Comparison of ENCODE assay signal across 17 cellular contexts in the genomic region with DNA sequence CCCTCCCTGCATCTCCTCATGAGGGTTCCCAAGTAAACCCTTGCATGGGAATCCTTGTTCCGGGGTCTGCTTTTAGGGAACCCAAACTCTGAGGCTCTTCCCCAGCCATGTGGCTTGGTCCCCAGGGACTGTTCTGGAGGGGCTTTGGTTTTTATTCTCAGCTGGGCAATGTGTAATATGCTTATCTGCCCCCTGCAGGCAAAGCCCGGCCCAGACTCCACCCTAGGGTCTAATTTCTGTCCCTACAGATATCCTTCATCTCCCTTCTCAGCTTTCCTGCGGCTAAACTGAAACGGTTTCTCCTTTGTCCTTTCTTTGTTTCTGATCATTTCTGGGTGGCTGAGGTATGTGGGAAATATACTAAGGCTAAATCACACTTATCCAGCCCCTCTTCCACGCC. TPM values are rescaled to one million over a fixed set of nuclear protein-coding genes. Genes with fewer than 3 reads are reported as not detected.
DNase-seq lines count a peak whose midpoint lies in the region; ATAC-seq and TF ChIP-seq lines count a peak whose summit lies in the region.
"Had no signal": no experiment of that assay in that cellular context is flagged by ENCODE, and none has a peak within 500 bp of the region (broad histone marks: within the 10 kb centered on the region; RNA-seq: fewer than 3 reads in every experiment).

No MANE protein-coding gene starts in this region.

- H3K27me3 ChIP-seq in brain microvascular endothelial cell (replicated peaks): no peaks in the 10 kb centered on the region
- H3K27me3 ChIP-seq in naive thymus-derived CD4-positive, alpha-beta T cell (ENCODE audit: control insufficient read depth in 2 of 2, insufficient read depth in 2 of 2, low read length in 2 of 2): no peaks in the 10 kb centered on the region

- in situ Hi-C loops in brain microvascular endothelial cell (cut with HindIII; ENCODE audit: low pct_ligation_motif_present, low sequenced_read_pairs): no loop called here

- H3K4me1 ChIP-seq in naive thymus-derived CD4-positive, alpha-beta T cell (ENCODE audit: control insufficient read depth in 2 of 2, insufficient read depth in 2 of 2, low read length in 2 of 2): peaks cover 0 to 4% of the 10 kb centered on the region in 2 donors
- H3K4me1 ChIP-seq: A549, Caco-2 had no signal

- H3K27ac Mint-ChIP-seq in stimulated activated naive B cell treated with anti-CD40 and anti-IgM and Interleukin-4, amounts not matched to agents 10 μg/mL and 1 μg/mL and 100 μg/mL, for 72 hours: peak overlapping the region; percentile 16
- H3K27ac Mint-ChIP-seq in naive thymus-derived CD4-positive, alpha-beta T cell: no peak overlapping the region
- H3K27ac Mint-ChIP-seq: WTC11 had no signal

- POLR2A ChIA-PET in naive thymus-derived CD4-positive, alpha-beta T cell (lab: Charles Lee): interaction anchor here (0.6 kb wide), 1 partner anchor 200 kb away, joined by 3 read pairs; no protein-coding TSS in a partner anchor

- peaks cover 3% of the 10 kb centered on the region in 2 donors for H3K9me3 Mint-ChIP-seq in stimulated activated naive B cell treated with anti-CD40 and anti-IgM and Interleukin-4, amounts not matched to agents 10 μg/mL and 1 μg/mL and 100 μg/mL, for 72 hours
- H3K9me3 Mint-ChIP-seq in naive thymus-derived CD4-positive, alpha-beta T cell: peaks cover 0 to 20% (median 15%) of the 10 kb centered on the region in 11 donors

- no peak overlapping the region for H3K4me3 ChIP-seq in brain microvascular endothelial cell (ENCODE audit: low read depth, low read length)
- H3K4me3 ChIP-seq in naive thymus-derived CD4-positive, alpha-beta T cell (ENCODE audit: low read length): no peak overlapping the region
- H3K4me3 ChIP-seq: A549, left ventricle myocardium inferior had no signal

- H3K36me3 ChIP-seq in brain microvascular endothelial cell (replicated peaks): no peaks in the 10 kb centered on the region
- no peaks in the 10 kb centered on the region for H3K36me3 ChIP-seq in naive thymus-derived CD4-positive, alpha-beta T cell (ENCODE audit: control insufficient read depth in 2 of 3, insufficient read depth in 3 of 3, low read length in 3 of 3)
- H3K36me3 ChIP-seq: left ventricle myocardium inferior had no signal

- intact Hi-C loops in naive thymus-derived CD4-positive, alpha-beta T cell (cut with micrococcal nuclease): no loop called here

- CTCF ChIA-PET in naive thymus-derived CD4-positive, alpha-beta T cell (lab: Charles Lee): interaction anchor here (1.9 kb wide), 1 partner anchor 225 kb away, joined by 10 read pairs; no protein-coding TSS in a partner anchor

- peaks cover 10 to 13% of the 10 kb centered on the region in 2 donors for H3K4me1 Mint-ChIP-seq in stimulated activated naive B cell treated with anti-CD40 and anti-IgM and Interleukin-4, amounts not matched to agents 10 μg/mL and 1 μg/mL and 100 μg/mL, for 72 hours
- H3K4me1 Mint-ChIP-seq in naive thymus-derived CD4-positive, alpha-beta T cell: peaks cover 5 to 12% (median 9%) of the 10 kb centered on the region in 7 donors

- no peak overlapping the region for H3K27ac ChIP-seq in brain microvascular endothelial cell
- no peak overlapping the region for H3K27ac ChIP-seq in naive thymus-derived CD4-positive, alpha-beta T cell (ENCODE audit: low read depth, low read length)
- H3K27ac ChIP-seq: A549, left ventricle myocardium inferior had no signal

- ATAC-seq in stimulated activated naive B cell treated with anti-CD40 and anti-IgM and Interleukin-4, amounts not matched to agents 10 μg/mL and 1 μg/mL and 100 μg/mL, for 72 hours (replicated peaks): no peak
- ATAC-seq in naive thymus-derived CD4-positive, alpha-beta T cell: no peak
- ATAC-seq: A549, WTC11 had no signal

- DNase-seq in activated CD8-positive, alpha-beta memory T cell treated with anti-CD3 and anti-CD28 coated beads for 24 hours: peak; percentile 32
- no peak for DNase-seq in activated CD8-positive, alpha-beta memory T cell treated with anti-CD3 and anti-CD28 coated beads, Interleukin-2, amount 50 U/mL, for 4 hours
- peak; percentile 70 for DNase-seq in NCI-H82 (lab: John Stamatoyannopoulos, UW)
- DNase-seq in brain microvascular endothelial cell: no peak
- DNase-seq in stimulated activated naive B cell treated with anti-CD40 and anti-IgM and Interleukin-4, amounts not matched to agents 10 μg/mL and 1 μg/mL and 100 μg/mL, for 72 hours: no peak
- no peak for DNase-seq in NCI-H1048 (lab: John Stamatoyannopoulos, UW)
- DNase-seq in nucleus accumbens (lab: John Stamatoyannopoulos, UW): no peak
- DNase-seq in naive thymus-derived CD4-positive, alpha-beta T cell: no peak
- DNase-seq: Caco-2, GOT3, left ventricle myocardium inferior, NCI-H1105, SK-N-SH, substantia nigra had no signal

- H3K36me3 Mint-ChIP-seq in stimulated activated naive B cell treated with anti-CD40 and anti-IgM and Interleukin-4, amounts not matched to agents 10 μg/mL and 1 μg/mL and 100 μg/mL, for 72 hours: peaks cover 0 to 1% of the 10 kb centered on the region in 2 donors
- peaks cover 0 to 5% (median 2%) of the 10 kb centered on the region in 5 donors for H3K36me3 Mint-ChIP-seq in naive thymus-derived CD4-positive, alpha-beta T cell
- H3K36me3 Mint-ChIP-seq: brain had no signal

- TF ChIP-seq CTCF in brain microvascular endothelial cell (IDR thresholded peaks at IDR 0.05; ENCODE audit: low read depth, low read length, missing control alignments): peak; percentile 27

- no peak overlapping the region for H3K4me3 Mint-ChIP-seq in stimulated activated naive B cell treated with anti-CD40 and anti-IgM and Interleukin-4, amounts not matched to agents 10 μg/mL and 1 μg/mL and 100 μg/mL, for 72 hours
- no peak overlapping the region for H3K4me3 Mint-ChIP-seq in naive thymus-derived CD4-positive, alpha-beta T cell
- H3K4me3 Mint-ChIP-seq: brain, WTC11 had no signal

- H3K9me3 ChIP-seq in naive thymus-derived CD4-positive, alpha-beta T cell (ENCODE audit: control insufficient read depth in 2 of 3, low read length in 3 of 3): peaks cover 0 to 9% (median 0%) of the 10 kb centered on the region in 3 experiments
- H3K9me3 ChIP-seq: Caco-2, SK-N-SH had no signal

- peaks cover 19 to 20% of the 10 kb centered on the region in 2 donors for H3K27me3 Mint-ChIP-seq in stimulated activated naive B cell treated with anti-CD40 and anti-IgM and Interleukin-4, amounts not matched to agents 10 μg/mL and 1 μg/mL and 100 μg/mL, for 72 hours
- peaks cover 4 to 26% (median 10%) of the 10 kb centered on the region in 5 donors for H3K27me3 Mint-ChIP-seq in naive thymus-derived CD4-positive, alpha-beta T cell

RNA-seq across cellular contexts. Expression of a gene that starts 37.1 kb away (rescaled TPM):
- total RNA-seq in naive thymus-derived CD4-positive, alpha-beta T cell: 1 to 10 TPM in 2 of 5 experiments, under 1 TPM in 3; 0.22 to 6.1 (median 0.48) TPM
- under 1 TPM in 1 of 2 donors, not detected in 1; 0.34 TPM for polyA plus RNA-seq in naive thymus-derived CD4-positive, alpha-beta T cell

RNA-seq across cellular contexts. Expression of a gene that starts 37.4 kb away (rescaled TPM):
- total RNA-seq in naive thymus-derived CD4-positive, alpha-beta T cell: 10 to 100 TPM in 2 of 5 experiments, 1 to 10 TPM in 2, under 1 TPM in 1; 0.65 to 22.3 (median 5.9) TPM
- polyA plus RNA-seq in naive thymus-derived CD4-positive, alpha-beta T cell: under 1 TPM; 0.51 to 0.53 TPM

Comparison
In these comparisons a context has a peak if more than half of its experiments do, and no peak if none do; other contexts are left out.
1. DNase-seq: peak in activated CD8-positive, alpha-beta memory T cell treated with anti-CD3 and anti-CD28 coated beads for 24 hours (single experiment) and NCI-H82 (single experiment); none in activated CD8-positive, alpha-beta memory T cell treated with anti-CD3 and anti-CD28 coated beads, Interleukin-2, amount 50 U/mL, for 4 hours (single experiment), brain microvascular endothelial cell (single experiment), stimulated activated naive B cell treated with anti-CD40 and anti-IgM and Interleukin-4, amounts not matched to agents 10 μg/mL and 1 μg/mL and 100 μg/mL, for 72 hours (single experiment), NCI-H1048 (single experiment), nucleus accumbens (0 of 56) and naive thymus-derived CD4-positive, alpha-beta T cell (0 of 9).